In genomic region chr12:69095765-69096477, GRCh38 we compare ENCODE assay signal across 32 cellular contexts.
DNase-seq lines count a peak whose midpoint lies in the region; ATAC-seq and TF ChIP-seq lines count a peak whose summit lies in the region.
"Had no signal": no experiment of that assay in that cellular context is flagged by ENCODE, and none has a peak within 500 bp of the region (broad histone marks: within the 10 kb centered on the region; RNA-seq: fewer than 3 reads in every experiment).

No MANE protein-coding gene starts in this region.

- H2AFZ ChIP-seq in mammary epithelial cell (ENCODE audit: low read depth, low read length) = no peak overlapping the region

- H3K9ac ChIP-seq in mammary epithelial cell (ENCODE audit: insufficient read depth, low read length) = no peak overlapping the region

- no peaks in the 10 kb centered on the region for H3K9me3 ChIP-seq in heart left ventricle
- H3K9me3 ChIP-seq in right atrium auricular region = no peaks in the 10 kb centered on the region
- no peaks in the 10 kb centered on the region for H3K9me3 ChIP-seq in mammary epithelial cell (replicated peaks; ENCODE audit: insufficient read depth, low read length)
- H3K9me3 ChIP-seq: Caco-2, esophagus muscularis mucosa, gastroesophageal sphincter, left lung, prostate gland had no signal

- H3K27me3 ChIP-seq in heart left ventricle (peaks cover 0 to 19% (median 0%) of the 10 kb centered on the region in 9 donors), right atrium auricular region (no peaks in the 10 kb centered on the region), mammary epithelial cell (ENCODE audit: insufficient read depth, low read length) (peaks cover 3% of the 10 kb centered on the region)
- H3K27me3 ChIP-seq: esophagus muscularis mucosa, gastroesophageal sphincter, left lung had no signal

- H3K79me2 ChIP-seq in mammary epithelial cell (ENCODE audit: insufficient read depth, low read length) = no peaks in the 10 kb centered on the region

- H3K4me3 ChIP-seq in heart left ventricle (no peak overlapping the region), right atrium auricular region (no peak overlapping the region), fibroblast of pulmonary artery (replicated peaks; ENCODE audit: low read depth, low read length) (no peak overlapping the region), mammary epithelial cell (replicated peaks in 1 of 3; ENCODE audit: insufficient read depth in 1 of 3, low read depth in 2 of 3, low read length in 3 of 3) (no peak overlapping the region)
- H3K4me3 ChIP-seq: coronary artery, esophagus muscularis mucosa, gastroesophageal sphincter, GM12878, left lung, prostate gland had no signal

- H3K36me3 ChIP-seq in heart left ventricle (no peaks in the 10 kb centered on the region), right atrium auricular region (no peaks in the 10 kb centered on the region), mammary epithelial cell (ENCODE audit: insufficient read depth, low read length) (no peaks in the 10 kb centered on the region)
- H3K36me3 ChIP-seq: esophagus muscularis mucosa, gastroesophageal sphincter, left lung, prostate gland, WERI-Rb-1 had no signal

- no peak for TF ChIP-seq CTCF in heart left ventricle (IDR thresholded peaks at IDR 0.05)
- no peak for TF ChIP-seq CTCF in right atrium auricular region (IDR thresholded peaks at IDR 0.05)
- no peak for TF ChIP-seq CTCF in fibroblast of pulmonary artery (IDR thresholded peaks at IDR 0.05; ENCODE audit: low read length, missing control alignments)
- no peak for TF ChIP-seq CTCF in mammary epithelial cell (conservative IDR thresholded peaks at IDR 0.05 in 1 of 2, IDR thresholded peaks at IDR 0.05 in 1 of 2; ENCODE audit: extremely low read depth in 1 of 2, insufficient read depth in 1 of 2, low read depth in 1 of 2, low read length in 2 of 2)

- in situ Hi-C loops in mammary epithelial cell (cut with MboI; ENCODE audit: low sequenced_read_pairs in 2 of 2) = no loop called here

- peak in 3 of 5 donors; percentile 29 to 42 (median 30) for DNase-seq in heart left ventricle
- DNase-seq in right atrium auricular region (ENCODE audit: low spot score) = no peak
- peak; percentile 22 for DNase-seq in OCI-M1 (lab: John Stamatoyannopoulos, UW)
- DNase-seq in fibroblast of pulmonary artery (ENCODE audit: low read depth) = peak; percentile 25
- DNase-seq in NCI-H2107 treated with DMSO at 0.1 percent for 48 hours (lab: John Stamatoyannopoulos, UW; ENCODE audit: unreplicated experiment) = no peak
- DNase-seq in mammary epithelial cell = no peak
- DNase-seq in COR-L47 (lab: John Stamatoyannopoulos, UW) = no peak
- no peak for DNase-seq in NCI-H226
- DNase-seq: activated CD4-positive, alpha-beta T cell treated with anti-CD3 and anti-CD28 coated beads, Interleukin-2, amount 10 ng/mL, durations not matched to agents 24 days and 14 days; activated effector memory CD4-positive, alpha-beta T cell treated with anti-CD3 and anti-CD28 coated beads, Interleukin-2, amount 50 U/mL, for 16 hours; activated naive CD8-positive, alpha-beta T cell treated with anti-CD3 and anti-CD28 coated beads for 36 hours; activated T-cell treated with anti-CD3 and anti-CD28 coated beads, Interleukin-2, amount 50 U/mL, for 1 hour; aorta; Caco-2; hypothalamus; Karpas-422; left lung; naive thymus-derived CD8-positive, alpha-beta T cell; NCI-H1694 treated with DMSO at 0.1 percent for 48 hours; NCI-H2227 treated with DMSO at 0.1 percent for 48 hours; NCI-H774; nucleus accumbens; stimulated activated CD4-positive, alpha-beta T cell treated with anti-CD3 and anti-CD28 coated beads, Interleukin-15, amount 100 ng/mL, for 24 hours; stimulated activated naive CD4-positive, alpha-beta T cell treated with Interleukin-2 at 50 U/mL for 16 hours; T-helper 9 cell; WERI-Rb-1 had no signal

- WGBS in heart left ventricle, 4 donors = 57 to 64% (median 60%) methylated on average over 9 of the region's 9 CpGs
- WGBS in mammary epithelial cell (ENCODE audit: low coverage, missing lambda C conversion rate) = 88% methylated on average over 9 of the region's 9 CpGs

- CTCF ChIA-PET in mammary epithelial cell (lab: Charles Lee; ENCODE audit: low non-redundant PET) = no interaction called here

- intact Hi-C loops in heart left ventricle (cut with DNase I) = no loop called here
- intact Hi-C loops in mammary epithelial cell (cut with micrococcal nuclease) = no loop called here

- no peak for TF ChIP-seq POLR2A in heart left ventricle (IDR thresholded peaks at IDR 0.05)

- H3K4me1 ChIP-seq in heart left ventricle (peaks cover 0 to 20% (median 0%) of the 10 kb centered on the region in 12 donors), right atrium auricular region (no peaks in the 10 kb centered on the region), mammary epithelial cell (ENCODE audit: insufficient read depth, low read length) (peaks cover 16% of the 10 kb centered on the region)
- H3K4me1 ChIP-seq: Caco-2, esophagus muscularis mucosa, gastroesophageal sphincter, left lung, prostate gland had no signal

- no peak overlapping the region for H3K4me2 ChIP-seq in mammary epithelial cell (ENCODE audit: insufficient read depth, low read depth, low read length)

- BruUV-seq in mammary epithelial cell (replicated peaks; lab: Mats Ljungman, UMichigan) = no TSS peak

- dilution Hi-C loops in mammary epithelial cell (cut with HindIII; ENCODE audit: low sequenced_read_pairs) = no loop called here

- no peaks in the 10 kb centered on the region for H4K20me1 ChIP-seq in mammary epithelial cell (ENCODE audit: insufficient read depth, low read length)

- peak in 2 of 4 donors; percentile 34 to 55 for ATAC-seq in heart left ventricle
- ATAC-seq: gastroesophageal sphincter; GM12878; naive thymus-derived CD8-positive, alpha-beta T cell; Right ventricle myocardium inferior had no signal

- H3K27ac ChIP-seq in heart left ventricle = no peak overlapping the region
- H3K27ac ChIP-seq in right atrium auricular region = no peak overlapping the region
- H3K27ac ChIP-seq in mammary epithelial cell (ENCODE audit: insufficient read depth, low read depth, low read length) = no peak overlapping the region
- H3K27ac ChIP-seq: coronary artery, esophagus muscularis mucosa, gastroesophageal sphincter, left lung, prostate gland, WERI-Rb-1 had no signal

Comparison
In these comparisons a context has a peak if more than half of its experiments do, and no peak if none do; other contexts are left out.
1. DNase-seq: peak in heart left ventricle (3 of 5), OCI-M1 (single experiment) and fibroblast of pulmonary artery (single experiment); none in right atrium auricular region (single experiment), NCI-H2107 treated with DMSO at 0.1 percent for 48 hours (single experiment), mammary epithelial cell (single experiment), COR-L47 (single experiment) and NCI-H226 (single experiment).